8 cellular contexts compared by ENCODE assay signal in the genomic region with DNA sequence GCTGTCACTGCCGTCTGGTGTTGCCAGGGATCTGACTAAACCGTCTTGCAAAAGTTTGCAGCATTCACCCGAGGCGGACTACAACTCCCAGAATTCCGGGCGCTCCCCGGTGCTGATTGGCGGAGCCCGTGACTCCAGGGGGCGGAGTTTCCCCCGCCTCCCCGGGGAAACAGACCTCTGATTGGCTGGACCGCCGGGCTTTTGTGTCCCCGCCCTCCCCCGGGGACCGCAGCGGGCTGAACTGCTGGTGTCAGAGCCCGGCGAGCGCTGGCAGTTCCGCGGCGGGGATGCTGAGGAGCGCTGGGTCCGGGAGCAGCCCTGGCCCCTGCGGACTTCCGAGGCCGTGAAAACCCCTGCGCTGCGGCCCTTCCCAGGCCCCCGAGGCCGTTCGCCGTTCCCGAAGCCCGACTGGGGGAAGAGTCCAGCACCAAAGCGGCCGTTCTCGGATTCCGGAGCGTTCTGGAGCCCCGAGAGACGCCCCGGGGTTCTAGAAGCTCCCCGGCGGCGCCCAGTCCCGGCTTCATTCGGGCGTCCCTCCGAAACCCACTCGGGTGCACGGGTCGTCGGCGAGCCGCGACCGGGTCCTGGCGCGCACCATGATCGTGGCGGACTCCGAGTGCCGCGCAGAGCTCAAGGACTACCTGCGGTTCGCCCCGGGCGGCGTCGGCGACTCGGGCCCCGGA. TPM values are rescaled to one million over a fixed set of nuclear protein-coding genes. Genes with fewer than 3 reads are reported as not detected.
DNase-seq lines count a peak whose midpoint lies in the region; ATAC-seq, FAIRE-seq and TF ChIP-seq lines count a peak whose summit lies in the region.

A gene with protein sequence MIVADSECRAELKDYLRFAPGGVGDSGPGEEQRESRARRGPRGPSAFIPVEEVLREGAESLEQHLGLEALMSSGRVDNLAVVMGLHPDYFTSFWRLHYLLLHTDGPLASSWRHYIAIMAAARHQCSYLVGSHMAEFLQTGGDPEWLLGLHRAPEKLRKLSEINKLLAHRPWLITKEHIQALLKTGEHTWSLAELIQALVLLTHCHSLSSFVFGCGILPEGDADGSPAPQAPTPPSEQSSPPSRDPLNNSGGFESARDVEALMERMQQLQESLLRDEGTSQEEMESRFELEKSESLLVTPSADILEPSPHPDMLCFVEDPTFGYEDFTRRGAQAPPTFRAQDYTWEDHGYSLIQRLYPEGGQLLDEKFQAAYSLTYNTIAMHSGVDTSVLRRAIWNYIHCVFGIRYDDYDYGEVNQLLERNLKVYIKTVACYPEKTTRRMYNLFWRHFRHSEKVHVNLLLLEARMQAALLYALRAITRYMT (plus strand): TSS at position 267 of the 683 bp plus-strand sequence. CDS start 330 bp downstream, at position 597.

- H3K9ac ChIP-seq in keratinocyte (ENCODE audit: control insufficient read depth, extremely low read depth, insufficient read depth, low read length): peak within 1 kb of the TSS; percentile 92

- no peaks in the 10 kb centered on the region for H3K27me3 ChIP-seq in keratinocyte (ENCODE audit: control insufficient read depth, extremely low read depth, insufficient read depth, low read length)

- H3K4me2 ChIP-seq in keratinocyte (ENCODE audit: control insufficient read depth, extremely low read depth, insufficient read depth, low read depth, low read length): peak within 1 kb of the TSS; percentile 86

- ATAC-seq in GM19043 (IDR thresholded peaks at IDR 0.05; ENCODE audit: low read depth, unreplicated experiment): peak; percentile 91
- ATAC-seq in HG03378 (IDR thresholded peaks at IDR 0.05; ENCODE audit: unreplicated experiment): peak; percentile 86

- peaks cover 1 to 24% of the 10 kb centered on the region in 2 experiments for H3K36me3 ChIP-seq in keratinocyte (ENCODE audit: control insufficient read depth in 2 of 2, extremely low read depth in 1 of 2, insufficient read depth in 2 of 2, low read length in 2 of 2)

- peaks cover 50% of the 10 kb centered on the region for H3K79me2 ChIP-seq in keratinocyte (ENCODE audit: control insufficient read depth, insufficient read depth, low read length)

- dilution Hi-C loops in keratinocyte (cut with MboI; ENCODE audit: extremely low pct_ligation_motif_present, low sequenced_read_pairs): no loop called here

- H3K9me3 ChIP-seq in keratinocyte (ENCODE audit: control insufficient read depth, low read depth, low read length): no peaks in the 10 kb centered on the region

- peaks cover 27% of the 10 kb centered on the region for H4K20me1 ChIP-seq in keratinocyte (ENCODE audit: control insufficient read depth, extremely low read depth, insufficient read depth, low read length)

- peaks cover 25% of the 10 kb centered on the region for H3K4me1 ChIP-seq in keratinocyte (ENCODE audit: control insufficient read depth, extremely low read depth, insufficient read depth, low read length)

- peaks cover 7% of the 10 kb centered on the region for H3K9me1 ChIP-seq in keratinocyte (ENCODE audit: control insufficient read depth, extremely low read depth, insufficient read depth, low read length)

- FAIRE-seq in keratinocyte (lab: Jason Lieb, UNC): peak; percentile 49

- H3K4me3 ChIP-seq in AG10803 (ENCODE audit: low read length) (peak within 1 kb of the TSS; percentile 94), keratinocyte (ENCODE audit: control insufficient read depth in 2 of 3, extremely low read depth in 1 of 3, insufficient read depth in 2 of 3, low read depth in 1 of 3, low read length in 3 of 3) (peak within 1 kb of the TSS; percentile 95 to 100 (median 97))

- peak within 1 kb of the TSS; percentile 77 for H2AFZ ChIP-seq in keratinocyte (ENCODE audit: control insufficient read depth, low read length)

- H3K27ac ChIP-seq in keratinocyte (ENCODE audit: control insufficient read depth, insufficient read depth, low read length): peak within 1 kb of the TSS; percentile 99

- no peak for TF ChIP-seq CTCF in AG10803 (conservative IDR thresholded peaks at IDR 0.05; ENCODE audit: low read length)
- no peak for TF ChIP-seq CTCF in keratinocyte (optimal IDR thresholded peaks at IDR 0.05 in 1 of 3, IDR thresholded peaks at IDR 0.05 in 1 of 3, conservative IDR thresholded peaks at IDR 0.05 in 1 of 3; ENCODE audit: extremely low read depth in 1 of 3, insufficient read depth in 2 of 3, low read length in 3 of 3)

- peak; percentile 99 for DNase-seq in AG10803 (ENCODE audit: low read depth)
- peak; percentile 98 for DNase-seq in NCI-H460 (ENCODE audit: extremely low read depth, low read depth)
- DNase-seq in activated CD4-positive, alpha-beta T cell treated with anti-CD3 and anti-CD28 coated beads for 1 hour: peak; percentile 99
- peak; percentile 99 for DNase-seq in cerebellum (ENCODE audit: low spot score)
- peak; percentile 84 for DNase-seq in keratinocyte (ENCODE audit: low read depth, low spot score)
- DNase-seq in stimulated activated CD4-positive, alpha-beta T cell treated with anti-CD3 and anti-CD28 coated beads, Interleukin-15, amount 100 ng/mL, for 1 hour (ENCODE audit: low read depth in 1 of 2, low spot score in 1 of 2): peak; percentile 98 to 99

RNA-seq across cellular contexts. Expression of the gene that starts here (rescaled TPM):
- 50.9 and 51.1 TPM in 2 replicates for total RNA-seq in NCI-H460 (2014; rRNA removed; shearing (Covaris generic))
- polyA plus RNA-seq in NCI-H460 (2014; cell fraction: nucleus; rRNA removed): 35.0 and 35.4 TPM in 2 replicates
- total RNA-seq in cerebellum: 3.2 TPM
- polyA plus RNA-seq in keratinocyte: 12.7 to 20.9 TPM (median 13.5 TPM) in 3 replicates
- polyA plus RNA-seq in keratinocyte (2011; ENCODE audit: low read depth): 10.5 TPM
- 11.3 and 13.1 TPM in 2 replicates for polyA plus RNA-seq in keratinocyte (2011; cell fraction: cytosol; rRNA removed)
- 30.6 and 34.6 TPM in 2 replicates for polyA plus RNA-seq in keratinocyte (2011; cell fraction: nucleus; rRNA removed)
- polyA plus RNA-seq in keratinocyte (2012; ENCODE audit: low replicate concordance): 12.4 and 37.8 TPM in 2 replicates
- polyA minus RNA-seq in keratinocyte: 18.8 to 32.4 TPM (median 29.7 TPM) in 3 replicates
- polyA minus RNA-seq in keratinocyte (2011; cell fraction: cytosol; rRNA and poly(A)+ RNA removed): 28.4 TPM
- polyA minus RNA-seq in keratinocyte (2011; cell fraction: nucleus; rRNA and poly(A)+ RNA removed): 25.9 and 31.0 TPM in 2 replicates

Comparison
In these comparisons a context has a peak if more than half of its experiments do, and no peak if none do; other contexts are left out.
1. Peak in every context shown above with its lines: DNase-seq, ATAC-seq, H3K4me3 ChIP-seq and H3K27ac ChIP-seq.
2. RNA of the gene that starts here (total RNA-seq): 50.9 to 51.1 TPM in NCI-H460; 3.2 TPM in cerebellum (single experiment); every median in the first group is over 10 times any median in the second.